26 cellular contexts compared by ENCODE assay signal in the genomic region with DNA sequence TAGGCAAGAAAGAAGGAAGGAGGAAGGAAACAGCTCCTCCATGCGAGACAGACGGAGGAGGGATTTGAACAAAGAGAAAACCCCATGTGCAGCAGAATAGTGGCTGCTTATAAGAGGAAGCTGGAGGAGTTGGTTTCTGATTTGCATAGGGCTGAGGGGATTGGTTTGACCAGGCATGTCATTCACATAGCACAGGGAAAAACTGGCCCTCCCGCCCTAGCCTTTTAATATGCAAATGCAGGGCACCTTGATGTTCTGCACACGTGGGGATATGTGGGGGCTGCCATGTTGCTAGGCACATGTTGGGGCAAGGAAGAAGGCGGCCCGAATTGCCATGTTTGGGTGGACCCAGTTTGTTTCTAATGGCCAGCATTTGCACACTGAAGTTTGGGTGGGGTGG. TPM values are rescaled to one million over a fixed set of nuclear protein-coding genes. Genes with fewer than 3 reads are reported as not detected.
DNase-seq lines count a peak whose midpoint lies in the region; ATAC-seq and TF ChIP-seq lines count a peak whose summit lies in the region.
"Had no signal": no experiment of that assay in that cellular context is flagged by ENCODE, and none has a peak within 500 bp of the region (broad histone marks: within the 10 kb centered on the region; RNA-seq: fewer than 3 reads in every experiment).

No MANE protein-coding gene starts in this region.

- peaks cover 0 to 3% (median 0%) of the 10 kb centered on the region in 7 donors for H3K4me1 Mint-ChIP-seq in naive thymus-derived CD4-positive, alpha-beta T cell
- H3K4me1 Mint-ChIP-seq: stimulated activated memory B cell treated with anti-CD40 and anti-IgM and Interleukin-4, amounts not matched to agents 10 μg/mL and 1 μg/mL and 100 μg/mL, for 72 hours had no signal

- no peak for TF ChIP-seq POLR2A in Peyer's patch (IDR thresholded peaks at IDR 0.05)

- H3K27ac ChIP-seq in naive thymus-derived CD4-positive, alpha-beta T cell (ENCODE audit: low read depth, low read length) = no peak overlapping the region
- no peak overlapping the region for H3K27ac ChIP-seq in Peyer's patch
- H3K27ac ChIP-seq: hepatocyte, PC-9, SJCRH30 had no signal

- DNase-seq in BE2C = peak; percentile 37
- DNase-seq in H7 = peak; percentile 24
- DNase-seq in OCI-M1 (lab: John Stamatoyannopoulos, UW) = peak; percentile 25
- peak; percentile 30 for DNase-seq in iPS DF 4.7 (ENCODE audit: extremely low read depth, low spot score)
- no peak for DNase-seq in naive thymus-derived CD4-positive, alpha-beta T cell
- no peak for DNase-seq in stimulated activated naive CD8-positive, alpha-beta T cell treated with anti-CD3 and anti-CD28 coated beads, Interleukin-15, Interleukin-2, amounts not matched to agents 100 U/mL and 50 U/mL, for 24 hours
- no peak for DNase-seq in Peyer's patch
- DNase-seq: activated CD4-positive, alpha-beta T cell treated with anti-CD3 and anti-CD28 coated beads, Interleukin-2, amount 50 U/mL, for 48 hours; activated CD8-positive, alpha-beta memory T cell treated with anti-CD3 and anti-CD28 coated beads, Interleukin-2, amount 50 U/mL, for 48 hours; activated effector memory CD4-positive, alpha-beta T cell treated with Interleukin-2 at 50 U/mL for 16 hours; CD8-positive, alpha-beta T cell; DMS53; erythroblast; foreskin fibroblast; KG1; kidney glomerular epithelial cell; NCI-H1092 treated with DMSO at 0.1 percent for 48 hours; NCI-H2081; NCI-H510A treated with DMSO at 0.1 percent for 48 hours; PC-9; SJCRH30 had no signal

- no peak for TF ChIP-seq CTCF in BE2C (IDR thresholded peaks at IDR 0.05; ENCODE audit: low read depth, low read length)
- no peak for TF ChIP-seq CTCF in Peyer's patch (IDR thresholded peaks at IDR 0.05)

- H3K9me3 Mint-ChIP-seq in naive thymus-derived CD4-positive, alpha-beta T cell = peaks cover 0 to 10% (median under 1%) of the 10 kb centered on the region in 11 donors
- H3K9me3 Mint-ChIP-seq: CD8-positive, alpha-beta T cell; T-helper 1 cell treated with Interleukin-12 subunit alpha and Interleukin-12 subunit beta and Interleukin-4 antibody, amounts not matched to agents 30 μg/mL and 1 μg/mL, for 36 hours had no signal

- peaks cover 22% of the 10 kb centered on the region for H3K27me3 ChIP-seq in BE2C
- no peaks in the 10 kb centered on the region for H3K27me3 ChIP-seq in H7 (ENCODE audit: control insufficient read depth, insufficient read depth, low read length)
- no peaks in the 10 kb centered on the region for H3K27me3 ChIP-seq in naive thymus-derived CD4-positive, alpha-beta T cell (ENCODE audit: control insufficient read depth in 2 of 2, insufficient read depth in 2 of 2, low read length in 2 of 2)
- no peaks in the 10 kb centered on the region for H3K27me3 ChIP-seq in Peyer's patch
- H3K27me3 ChIP-seq: hepatocyte, SJCRH30 had no signal

- H3K4me3 Mint-ChIP-seq in naive thymus-derived CD4-positive, alpha-beta T cell = no peak overlapping the region
- H3K4me3 Mint-ChIP-seq: CD8-positive, alpha-beta T cell; stimulated activated memory B cell treated with anti-CD40 and anti-IgM and Interleukin-4, amounts not matched to agents 10 μg/mL and 1 μg/mL and 100 μg/mL, for 72 hours; T-helper 1 cell treated with Interleukin-12 subunit alpha and Interleukin-12 subunit beta and Interleukin-4 antibody, amounts not matched to agents 30 μg/mL and 1 μg/mL, for 36 hours had no signal

- H3K27me3 Mint-ChIP-seq in naive thymus-derived CD4-positive, alpha-beta T cell = peaks cover 23 to 42% (median 32%) of the 10 kb centered on the region in 5 donors

- H3K36me3 Mint-ChIP-seq in naive thymus-derived CD4-positive, alpha-beta T cell = no peaks in the 10 kb centered on the region
- H3K36me3 Mint-ChIP-seq: CD8-positive, alpha-beta T cell; stimulated activated memory B cell treated with anti-CD40 and anti-IgM and Interleukin-4, amounts not matched to agents 10 μg/mL and 1 μg/mL and 100 μg/mL, for 72 hours had no signal

- no peaks in the 10 kb centered on the region for H3K36me3 ChIP-seq in BE2C
- H3K36me3 ChIP-seq in H7 (replicated peaks; ENCODE audit: control insufficient read depth, insufficient read depth, low read length) = no peaks in the 10 kb centered on the region
- no peaks in the 10 kb centered on the region for H3K36me3 ChIP-seq in naive thymus-derived CD4-positive, alpha-beta T cell (ENCODE audit: control insufficient read depth in 2 of 3, insufficient read depth in 3 of 3, low read length in 3 of 3)
- H3K36me3 ChIP-seq in Peyer's patch = peaks cover 0 to 3% (median 0%) of the 10 kb centered on the region in 3 donors
- H3K36me3 ChIP-seq: SJCRH30 had no signal

- H3K9me3 ChIP-seq in BE2C (no peaks in the 10 kb centered on the region), Peyer's patch (no peaks in the 10 kb centered on the region)
- peaks cover 0 to 4% (median 0%) of the 10 kb centered on the region in 3 experiments for H3K9me3 ChIP-seq in naive thymus-derived CD4-positive, alpha-beta T cell (ENCODE audit: control insufficient read depth in 2 of 3, low read length in 3 of 3)
- H3K9me3 ChIP-seq: SJCRH30 had no signal

- CTCF ChIA-PET in naive thymus-derived CD4-positive, alpha-beta T cell (lab: Charles Lee) = no interaction called here

- ATAC-seq in naive thymus-derived CD4-positive, alpha-beta T cell = no peak
- ATAC-seq in stimulated activated naive CD8-positive, alpha-beta T cell treated with anti-CD3 and anti-CD28 coated beads, Interleukin-15, Interleukin-2, amounts not matched to agents 100 U/mL and 50 U/mL, for 24 hours = no peak
- ATAC-seq: CD8-positive, alpha-beta T cell; stimulated activated memory B cell treated with anti-CD40 and anti-IgM and Interleukin-4, amounts not matched to agents 10 μg/mL and 1 μg/mL and 100 μg/mL, for 72 hours had no signal

- POLR2A ChIA-PET in naive thymus-derived CD4-positive, alpha-beta T cell (lab: Charles Lee) = no interaction called here

- H3K27ac Mint-ChIP-seq in naive thymus-derived CD4-positive, alpha-beta T cell = no peak overlapping the region
- H3K27ac Mint-ChIP-seq: CD8-positive, alpha-beta T cell; stimulated activated memory B cell treated with anti-CD40 and anti-IgM and Interleukin-4, amounts not matched to agents 10 μg/mL and 1 μg/mL and 100 μg/mL, for 72 hours; T-helper 1 cell treated with Interleukin-12 subunit alpha and Interleukin-12 subunit beta and Interleukin-4 antibody, amounts not matched to agents 30 μg/mL and 1 μg/mL, for 36 hours had no signal

- H3K4me1 ChIP-seq in BE2C (no peaks in the 10 kb centered on the region), Peyer's patch (no peaks in the 10 kb centered on the region)
- H3K4me1 ChIP-seq in naive thymus-derived CD4-positive, alpha-beta T cell (ENCODE audit: control insufficient read depth in 2 of 2, insufficient read depth in 2 of 2, low read length in 2 of 2) = no peaks in the 10 kb centered on the region
- H3K4me1 ChIP-seq: SJCRH30 had no signal

- no peak overlapping the region for H3K4me3 ChIP-seq in BE2C (ENCODE audit: low read depth, low read length)
- H3K4me3 ChIP-seq in H7 (ENCODE audit: insufficient read depth, low read depth, low read length) = no peak overlapping the region
- no peak overlapping the region for H3K4me3 ChIP-seq in naive thymus-derived CD4-positive, alpha-beta T cell (ENCODE audit: low read length)
- no peak overlapping the region for H3K4me3 ChIP-seq in Peyer's patch
- H3K4me3 ChIP-seq: hepatocyte, PC-9, SJCRH30, smooth muscle cell had no signal

- intact Hi-C loops in naive thymus-derived CD4-positive, alpha-beta T cell (cut with micrococcal nuclease) = no loop called here

RNA-seq across cellular contexts. Expression of a gene that starts 42.2 kb away (rescaled TPM):
- polyA plus RNA-seq in BE2C (2012; ENCODE audit: insufficient read depth, insufficient read length, low read depth) = not detected
- total RNA-seq in H7 (2014; rRNA removed; shearing (Covaris generic)) = 0.26 and 0.38 TPM in 2 replicates
- total RNA-seq in naive thymus-derived CD4-positive, alpha-beta T cell = not detected
- under 1 TPM; 0.20 to 0.37 TPM for polyA plus RNA-seq in naive thymus-derived CD4-positive, alpha-beta T cell
- total RNA-seq in Peyer's patch = 10 to 100 TPM in 3 of 4 donors, 1 to 10 TPM in 1; 3.5 to 25.6 (median 15.3) TPM
- total RNA-seq: CD8-positive, alpha-beta T cell; HT-29 had no signal

Comparison
In these comparisons a context has a peak if more than half of its experiments do, and no peak if none do; other contexts are left out.
1. DNase-seq: peak in BE2C (single experiment), H7 (single experiment), OCI-M1 (single experiment) and iPS DF 4.7 (single experiment); none in naive thymus-derived CD4-positive, alpha-beta T cell (0 of 9), stimulated activated naive CD8-positive, alpha-beta T cell treated with anti-CD3 and anti-CD28 coated beads, Interleukin-15, Interleukin-2, amounts not matched to agents 100 U/mL and 50 U/mL, for 24 hours (single experiment) and Peyer's patch (0 of 3).